In genomic region chr11:117992136-117992535, GRCh38 we compare ENCODE assay signal across 21 cellular contexts. TPM values are rescaled to one million over a fixed set of nuclear protein-coding genes. Genes with fewer than 3 reads are reported as not detected.
DNase-seq lines count a peak whose midpoint lies in the region; ATAC-seq, FAIRE-seq and TF ChIP-seq lines count a peak whose summit lies in the region.
"Had no signal": no experiment of that assay in that cellular context is flagged by ENCODE, and none has a peak within 500 bp of the region (broad histone marks: within the 10 kb centered on the region; RNA-seq: fewer than 3 reads in every experiment).

No MANE protein-coding gene starts in this region.

- no peaks in the 10 kb centered on the region for H3K9me3 Mint-ChIP-seq in activated CD4-positive, alpha-beta T cell treated with anti-CD3 and anti-CD28 coated beads, Interleukin-2, amount 10 ng/mL, durations not matched to agents 7 days and 5 days
- no peaks in the 10 kb centered on the region for H3K9me3 Mint-ChIP-seq in activated B cell treated with CpG ODN at 0.5 μM for 24 hours

- ATAC-seq in activated B cell treated with CpG ODN at 0.5 μM for 24 hours (ENCODE audit: low read depth): no peak
- ATAC-seq: gastroesophageal sphincter, left cardiac atrium had no signal

- peaks cover 91% of the 10 kb centered on the region for H3K4me1 Mint-ChIP-seq in activated CD4-positive, alpha-beta T cell treated with anti-CD3 and anti-CD28 coated beads, Interleukin-2, amount 10 ng/mL, durations not matched to agents 7 days and 5 days
- peaks cover 77% of the 10 kb centered on the region for H3K4me1 Mint-ChIP-seq in activated B cell treated with CpG ODN at 0.5 μM for 24 hours

- H3K27ac Mint-ChIP-seq in activated CD4-positive, alpha-beta T cell treated with anti-CD3 and anti-CD28 coated beads, Interleukin-2, amount 10 ng/mL, durations not matched to agents 7 days and 5 days: peak overlapping the region; percentile 3
- peak overlapping the region; percentile 13 for H3K27ac Mint-ChIP-seq in activated B cell treated with CpG ODN at 0.5 μM for 24 hours

- H3K27me3 Mint-ChIP-seq in activated CD4-positive, alpha-beta T cell treated with anti-CD3 and anti-CD28 coated beads, Interleukin-2, amount 10 ng/mL, durations not matched to agents 7 days and 5 days: no peaks in the 10 kb centered on the region
- H3K27me3 Mint-ChIP-seq in activated B cell treated with CpG ODN at 0.5 μM for 24 hours: no peaks in the 10 kb centered on the region

- no peak for DNase-seq in activated CD4-positive, alpha-beta T cell treated with anti-CD3 and anti-CD28 coated beads, Interleukin-2, amount 10 ng/mL, durations not matched to agents 7 days and 5 days
- DNase-seq in activated CD4-positive, alpha-beta T cell treated with anti-CD3 and anti-CD28 coated beads for 4 hours: no peak
- DNase-seq in GM18507 (ENCODE audit: extremely low spot score, insufficient read length, low read depth): no peak
- DNase-seq in activated B cell treated with CpG ODN at 0.5 μM for 24 hours: no peak
- no peak for DNase-seq in NOMO-1 treated with DMSO at 0.1 percent for 48 hours (lab: John Stamatoyannopoulos, UW; ENCODE audit: unreplicated experiment)
- no peak for DNase-seq in GM13977 (ENCODE audit: low spot score)
- no peak for DNase-seq in NCI-H1694 (lab: John Stamatoyannopoulos, UW)
- DNase-seq: ACHN; activated naive CD4-positive, alpha-beta T cell; brain microvascular endothelial cell; cortex of kidney; left cardiac atrium; NCI-H1694 treated with DMSO at 0.1 percent for 48 hours; NCI-H446 treated with DMSO at 0.1 percent for 48 hours; OCI-M1; right lobe of liver; SJCRH30; stimulated activated CD4-positive, alpha-beta T cell treated with anti-CD3 and anti-CD28 coated beads, Interleukin-2, amount 100 ng/mL, for 24 hours had no signal

- peak overlapping the region; percentile 85 for H3K4me3 Mint-ChIP-seq in activated CD4-positive, alpha-beta T cell treated with anti-CD3 and anti-CD28 coated beads, Interleukin-2, amount 10 ng/mL, durations not matched to agents 7 days and 5 days
- H3K4me3 Mint-ChIP-seq in activated B cell treated with CpG ODN at 0.5 μM for 24 hours: peak overlapping the region; percentile 55

- FAIRE-seq in GM18507 (lab: Jason Lieb, UNC): peak; percentile 74
- FAIRE-seq: GM12891 had no signal

- TF ChIP-seq CTCF in activated B cell treated with CpG ODN at 0.5 μM for 24 hours (IDR thresholded peaks at IDR 0.05): no peak
- TF ChIP-seq CTCF in GM13977 (IDR thresholded peaks at IDR 0.05; ENCODE audit: extremely low read depth, insufficient read depth, missing control alignments): no peak

- in situ Hi-C loops in GM13977 (cut with MboI; ENCODE audit: low pct_unique_long_range_greater_than_20kb, low sequenced_read_pairs, unreplicated experiment): no loop called here

- H3K9me3 ChIP-seq in mononuclear cell (ENCODE audit: low read depth, low read length): no peaks in the 10 kb centered on the region
- H3K9me3 ChIP-seq: gastroesophageal sphincter, right lobe of liver, SJCRH30 had no signal

- POLR2A ChIA-PET in activated CD4-positive, alpha-beta T cell treated with anti-CD3 and anti-CD28 coated beads, Interleukin-2, amount 10 ng/mL, durations not matched to agents 7 days and 5 days (lab: Charles Lee): no interaction called here
- POLR2A ChIA-PET in activated B cell treated with CpG ODN at 0.5 μM for 24 hours (lab: Charles Lee): interaction anchor here (25.5 to 41.6 kb wide), 3 partner anchors 2 to 42 kb away, joined by 930 to 1422 read pairs (median 1422); partner anchors contain the start of gene IL10RA

- CTCF ChIA-PET in activated CD4-positive, alpha-beta T cell treated with anti-CD3 and anti-CD28 coated beads, Interleukin-2, amount 10 ng/mL, durations not matched to agents 7 days and 5 days (lab: Charles Lee): no interaction called here
- CTCF ChIA-PET in activated B cell treated with CpG ODN at 0.5 μM for 24 hours (lab: Charles Lee): interaction anchor here (1.4 to 1.5 kb wide), 2 partner anchors 41 to 61 kb away, joined by 4 to 5 read pairs; no protein-coding TSS in a partner anchor

- intact Hi-C loops in activated B cell treated with CpG ODN at 0.5 μM for 24 hours (cut with micrococcal nuclease): no loop called here

- no peaks in the 10 kb centered on the region for H3K27me3 ChIP-seq in mononuclear cell (ENCODE audit: insufficient read depth, low read length)
- H3K27me3 ChIP-seq: right lobe of liver, SJCRH30 had no signal

- H3K4me1 ChIP-seq in mononuclear cell (ENCODE audit: insufficient read depth, low read length): peaks cover 84% of the 10 kb centered on the region
- H3K4me1 ChIP-seq: SJCRH30 had no signal

- H3K36me3 Mint-ChIP-seq in activated CD4-positive, alpha-beta T cell treated with anti-CD3 and anti-CD28 coated beads, Interleukin-2, amount 10 ng/mL, durations not matched to agents 7 days and 5 days (ENCODE audit: low read depth): peaks cover 97% of the 10 kb centered on the region
- peaks cover 98% of the 10 kb centered on the region for H3K36me3 Mint-ChIP-seq in activated B cell treated with CpG ODN at 0.5 μM for 24 hours (ENCODE audit: low read depth)

- H3K4me3 ChIP-seq in mononuclear cell (ENCODE audit: low read length): peak overlapping the region; percentile 13
- H3K4me3 ChIP-seq: SJCRH30 had no signal

RNA-seq across cellular contexts. Expression of gene IL10RA, which starts 5.9 kb away (rescaled TPM):
- total RNA-seq in activated CD4-positive, alpha-beta T cell treated with anti-CD3 and anti-CD28 coated beads, Interleukin-2, amount 10 ng/mL, durations not matched to agents 7 days and 5 days: 100 to 1,000 TPM; 161 to 187 TPM
- total RNA-seq in activated B cell treated with CpG ODN at 0.5 μM for 24 hours (303 and 350 TPM in 2 replicates), mononuclear cell (314 TPM)
- total RNA-seq: SJCRH30 had no signal
